Comparison of ENCODE assay signal across 1 cellular context in the genomic region with DNA sequence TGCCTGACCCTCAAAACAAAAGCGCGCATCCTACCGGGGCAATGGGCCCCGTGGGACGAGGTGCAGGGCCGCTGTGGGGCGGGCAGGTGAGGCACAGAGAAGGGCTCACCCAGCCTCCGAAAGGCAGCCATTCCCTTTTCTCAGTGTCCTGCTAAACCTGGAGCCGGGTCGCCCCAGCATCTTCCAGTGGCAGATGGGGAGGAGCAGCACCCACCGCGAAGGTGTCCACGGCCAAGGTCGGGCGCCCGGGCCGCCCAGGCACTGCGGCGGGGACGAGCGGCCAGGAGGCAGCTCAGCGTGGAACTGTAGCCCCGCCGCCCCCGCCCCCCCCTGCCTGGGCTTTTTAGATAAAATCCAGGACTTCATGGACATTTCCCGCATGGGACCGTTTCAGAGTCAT.
TF ChIP-seq lines count a peak whose summit lies in the region.

No MANE protein-coding gene starts in this region.

TF ChIP-seq in GM12878, 131 proteins besides CTCF, POLR2A, EP300 and RAD21:
- TF ChIP-seq POLR2AphosphoS2 (IDR thresholded peaks at IDR 0.05; ENCODE audit: low read depth, low read length) (no peak), IKZF1 (conservative IDR thresholded peaks at IDR 0.05) (no peak), POLR2AphosphoS5 (IDR thresholded peaks at IDR 0.05; ENCODE audit: low read length) (0 out of 2 replicates have a peak, but pooled peaks have one; percentile 47), GABPA (IDR thresholded peaks at IDR 0.05; ENCODE audit: low read depth) (no peak), NRF1 (conservative IDR thresholded peaks at IDR 0.05; ENCODE audit: low read depth, low read length) (no peak), CREM (IDR thresholded peaks at IDR 0.05; ENCODE audit: low read depth) (no peak), SMAD5 (IDR thresholded peaks at IDR 0.05; ENCODE audit: low read depth) (no peak), ZZZ3 (IDR thresholded peaks at IDR 0.05; ENCODE audit: control insufficient read depth, insufficient read length, low read depth) (no peak)
